In the genomic region with DNA sequence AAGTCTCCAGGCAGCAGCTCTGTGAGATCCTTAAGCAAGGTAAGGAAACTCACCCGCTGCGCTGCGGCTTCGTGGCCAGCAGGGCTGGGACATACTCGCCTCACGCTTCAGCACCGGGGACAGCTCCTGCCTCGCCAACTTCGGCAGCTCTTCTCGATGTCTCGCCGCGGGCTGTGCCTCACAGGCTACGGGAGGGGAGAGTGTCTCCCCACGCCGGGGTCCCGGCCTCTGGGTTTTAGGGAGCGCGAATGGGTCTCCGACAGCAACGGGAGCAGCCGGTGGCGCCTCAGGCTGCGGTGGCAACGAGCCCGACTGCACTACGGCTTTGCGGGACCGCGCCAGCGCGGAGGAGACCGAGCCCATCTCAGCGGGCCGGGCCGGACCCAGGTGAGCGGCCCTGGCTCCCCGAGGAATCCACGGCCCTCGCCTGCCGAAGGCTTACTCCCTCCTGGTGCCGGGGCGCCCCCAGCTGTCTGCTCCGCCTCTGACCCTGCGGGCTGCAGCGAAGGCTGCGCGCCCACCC, we compare ENCODE assay signal across 9 cellular contexts.
DNase-seq lines count a peak whose midpoint lies in the region; TF ChIP-seq lines count a peak whose summit lies in the region.
"Had no signal": no experiment of that assay in that cellular context is flagged by ENCODE, and none has a peak within 500 bp of the region (broad histone marks: within the 10 kb centered on the region; RNA-seq: fewer than 3 reads in every experiment).

No MANE protein-coding gene starts in this region.

- POLR2A ChIA-PET in AG04449 (lab: Yijun Ruan, JAX) = no interaction called here
- POLR2A ChIA-PET in activated CD4-positive, alpha-beta T cell treated with anti-CD3 and anti-CD28 coated beads, Interleukin-2, amount 10 ng/mL, durations not matched to agents 7 days and 5 days (lab: Charles Lee) = no interaction called here

- H3K4me1 Mint-ChIP-seq in activated CD4-positive, alpha-beta T cell treated with anti-CD3 and anti-CD28 coated beads, Interleukin-2, amount 10 ng/mL, durations not matched to agents 7 days and 5 days = no peaks in the 10 kb centered on the region

- TF ChIP-seq CTCF in AG04449 (IDR thresholded peaks at IDR 0.05; ENCODE audit: insufficient read depth, low read length, missing control alignments) (peak; percentile 80), NB4 (IDR thresholded peaks at IDR 0.05; ENCODE audit: low read depth, low read length) (peak; percentile 34), esophagus muscularis mucosa (IDR thresholded peaks at IDR 0.05) (peak in 1 of 3 experiments; percentile 46)

- H3K27me3 Mint-ChIP-seq in activated CD4-positive, alpha-beta T cell treated with anti-CD3 and anti-CD28 coated beads, Interleukin-2, amount 10 ng/mL, durations not matched to agents 7 days and 5 days = peaks cover 32% of the 10 kb centered on the region

- intact Hi-C loops in esophagus muscularis mucosa (cut with DNase I) = no loop called here

- H3K27ac ChIP-seq in esophagus muscularis mucosa (replicated peaks in 1 of 4) = no peak overlapping the region
- H3K27ac ChIP-seq: uterus had no signal

- H3K27ac Mint-ChIP-seq in activated CD4-positive, alpha-beta T cell treated with anti-CD3 and anti-CD28 coated beads, Interleukin-2, amount 10 ng/mL, durations not matched to agents 7 days and 5 days = no peak overlapping the region

- H3K9me3 Mint-ChIP-seq in activated CD4-positive, alpha-beta T cell treated with anti-CD3 and anti-CD28 coated beads, Interleukin-2, amount 10 ng/mL, durations not matched to agents 7 days and 5 days = peaks cover 2% of the 10 kb centered on the region

- DNase-seq in AG04449 (ENCODE audit: low read depth, low spot score) (peak; percentile 12), GM19238 (ENCODE audit: insufficient read length, low spot score) (peak; percentile 34), NB4 (ENCODE audit: low read depth) (peak; percentile 81), ecto neural progenitor cell (ENCODE audit: low spot score) (peak; percentile 94), lung microvascular endothelial cell (ENCODE audit: low read depth in 2 of 2) (peak; percentile 84 to 87), esophagus muscularis mucosa (ENCODE audit: extremely low spot score) (no peak)
- peak; percentile 80 for DNase-seq in activated CD4-positive, alpha-beta T cell treated with anti-CD3 and anti-CD28 coated beads, Interleukin-2, amount 10 ng/mL, durations not matched to agents 7 days and 5 days
- peak; percentile 35 for DNase-seq in stimulated activated CD8-positive, alpha-beta memory T cell treated with anti-CD3 and anti-CD28 coated beads, Interleukin-15, amount 100 ng/mL, for 1 hour (ENCODE audit: low read depth)

- no peak overlapping the region for H3K4me3 ChIP-seq in AG04449 (ENCODE audit: low read depth, low read length)
- H3K4me3 ChIP-seq in NB4 (ENCODE audit: low read depth, low read length) = no peak overlapping the region
- no peak overlapping the region for H3K4me3 ChIP-seq in esophagus muscularis mucosa
- H3K4me3 ChIP-seq: uterus had no signal

- H3K4me3 Mint-ChIP-seq in activated CD4-positive, alpha-beta T cell treated with anti-CD3 and anti-CD28 coated beads, Interleukin-2, amount 10 ng/mL, durations not matched to agents 7 days and 5 days = no peak overlapping the region

- WGBS in esophagus muscularis mucosa = 6% methylated on average over 37 of the region's 48 CpGs

- H3K36me3 ChIP-seq in esophagus muscularis mucosa = no peaks in the 10 kb centered on the region
- H3K36me3 ChIP-seq: uterus had no signal

- CTCF ChIA-PET in AG04449 (lab: Yijun Ruan, JAX) = interaction anchor here (1.1 kb wide), 1 partner anchor 217 kb away, joined by 3 read pairs; no protein-coding TSS in a partner anchor
- CTCF ChIA-PET in activated CD4-positive, alpha-beta T cell treated with anti-CD3 and anti-CD28 coated beads, Interleukin-2, amount 10 ng/mL, durations not matched to agents 7 days and 5 days (lab: Charles Lee) = no interaction called here

- TF ChIP-seq POLR2A in NB4 (IDR thresholded peaks at IDR 0.05; ENCODE audit: extremely low read depth, insufficient read length) (no peak), esophagus muscularis mucosa (IDR thresholded peaks at IDR 0.05; ENCODE audit: low read depth) (no peak)

- peaks cover 0 to 68% (median 22%) of the 10 kb centered on the region in 4 donors for H3K27me3 ChIP-seq in esophagus muscularis mucosa

- H3K4me1 ChIP-seq in esophagus muscularis mucosa = peaks cover 0 to 12% (median 5%) of the 10 kb centered on the region in 4 donors
- H3K4me1 ChIP-seq: uterus had no signal

- no peaks in the 10 kb centered on the region for H3K36me3 Mint-ChIP-seq in activated CD4-positive, alpha-beta T cell treated with anti-CD3 and anti-CD28 coated beads, Interleukin-2, amount 10 ng/mL, durations not matched to agents 7 days and 5 days (ENCODE audit: low read depth)

- TF ChIP-seq EP300 in esophagus muscularis mucosa (IDR thresholded peaks at IDR 0.05) = no peak

- peaks cover 0 to 15% (median 12%) of the 10 kb centered on the region in 4 donors for H3K9me3 ChIP-seq in esophagus muscularis mucosa
- H3K9me3 ChIP-seq: uterus had no signal
